ENCODE assay signal across 31 cellular contexts in the genomic region with DNA sequence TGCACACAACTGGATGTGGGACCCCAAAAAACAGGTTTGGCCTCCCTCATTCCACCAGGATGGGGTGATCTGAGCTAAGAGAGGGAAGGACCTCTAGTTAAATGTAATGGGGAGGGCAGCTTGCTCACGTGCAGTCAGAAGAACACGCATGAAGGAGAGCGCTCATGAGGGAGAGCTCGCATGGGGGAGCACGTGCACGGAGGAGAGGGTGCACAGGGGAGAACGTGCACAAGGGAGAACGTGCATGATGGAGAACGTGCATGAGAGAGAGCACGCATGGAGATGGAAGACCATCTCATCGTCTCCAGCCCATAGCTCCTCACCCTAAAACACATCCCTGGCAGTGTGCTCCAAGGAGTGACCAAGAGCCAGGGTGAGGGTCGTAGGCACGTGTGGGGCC.
"Had no signal": no experiment of that assay in that cellular context is flagged by ENCODE, and none has a peak within 500 bp of the region (broad histone marks: within the 10 kb centered on the region; RNA-seq: fewer than 3 reads in every experiment).

No MANE protein-coding gene starts in this region.

- H3K36me3 ChIP-seq: ovary, spleen, suprapubic skin, thoracic aorta, thyroid gland, tibial nerve, upper lobe of left lung, vagina had no signal

- H3K79me2 ChIP-seq: parathyroid adenoma had no signal

- H2AFZ ChIP-seq: parathyroid adenoma had no signal

- H3K9me3 ChIP-seq: ovary, psoas muscle, spleen, suprapubic skin, thoracic aorta, thyroid gland, tibial nerve, upper lobe of left lung, vagina had no signal

- FAIRE-seq: urothelium cell line had no signal

- H3K4me2 ChIP-seq: smooth muscle cell had no signal

- DNase-seq: naive B cell; naive thymus-derived CD8-positive, alpha-beta T cell; nephron progenitor cell; occipital lobe; ovary; posterior cingulate gyrus; psoas muscle; spleen; stimulated activated CD4-positive, alpha-beta T cell treated with anti-CD3 and anti-CD28 coated beads, Interleukin-12 subunit alpha, Interleukin-12 subunit beta, amount 100 ng/mL, for 4 hours; stimulated activated CD4-positive, alpha-beta T cell treated with anti-CD3 and anti-CD28 coated beads, Interleukin-1b, Interleukin-23, amount 100 ng/mL, for 48 hours; stimulated activated CD4-positive, alpha-beta T cell treated with anti-CD3 and anti-CD28 coated beads, Interleukin-4, amount 100 ng/mL, for 1 hour; stimulated activated CD4-positive, alpha-beta T cell treated with anti-CD3 and anti-CD28 coated beads, Interleukin-4, amount 100 ng/mL, for 4 hours; stimulated activated CD8-positive, alpha-beta memory T cell treated with anti-CD3 and anti-CD28 coated beads, Interleukin-4, amount 100 ng/mL, for 48 hours; stimulated activated naive CD4-positive, alpha-beta T cell; stimulated activated naive CD8-positive, alpha-beta T cell treated with anti-CD3 and anti-CD28 coated beads, Interleukin-15, amount 100 ng/mL, for 72 hours; stimulated activated naive CD8-positive, alpha-beta T cell treated with anti-CD3 and anti-CD28 coated beads, Interleukin-15, Interleukin-2, amounts not matched to agents 100 U/mL and 50 U/mL, for 24 hours; thyroid gland; trophoblast cell had no signal

- H3K9ac ChIP-seq: parathyroid adenoma had no signal

- H3K27ac ChIP-seq: ovary, parathyroid adenoma, psoas muscle, skin epidermis, spleen, suprapubic skin, thoracic aorta, thyroid gland, tibial nerve, upper lobe of left lung, vagina had no signal

- H3K4me3 ChIP-seq: ovary, psoas muscle, skin epidermis, smooth muscle cell, spleen, suprapubic skin, thoracic aorta, thyroid gland, tibial nerve, upper lobe of left lung, vagina had no signal

- H3K4me1 ChIP-seq: parathyroid adenoma, psoas muscle, suprapubic skin, thyroid gland, upper lobe of left lung, vagina had no signal

- ATAC-seq: naive thymus-derived CD8-positive, alpha-beta T cell; natural killer cell treated with Interleukin-12 subunit alpha and Interleukin-12 subunit beta and Interleukin-15 and Interleukin-18, amount 100 ng/mL, for 72 hours; psoas muscle; right cardiac atrium; sciatic nerve; stimulated activated memory B cell treated with anti-CD40 and anti-IgM and Interleukin-4, amounts not matched to agents 10 μg/mL and 1 μg/mL and 100 μg/mL, for 72 hours; stimulated activated naive CD8-positive, alpha-beta T cell treated with anti-CD3 and anti-CD28 coated beads, Interleukin-15, amount 100 ng/mL, for 72 hours; stimulated activated naive CD8-positive, alpha-beta T cell treated with anti-CD3 and anti-CD28 coated beads, Interleukin-15, Interleukin-2, amounts not matched to agents 100 U/mL and 50 U/mL, for 24 hours had no signal

- H3K27me3 ChIP-seq: ovary, thyroid gland, upper lobe of left lung, vagina had no signal
